ENCODE assay signal across 21 cellular contexts in the genomic region with DNA sequence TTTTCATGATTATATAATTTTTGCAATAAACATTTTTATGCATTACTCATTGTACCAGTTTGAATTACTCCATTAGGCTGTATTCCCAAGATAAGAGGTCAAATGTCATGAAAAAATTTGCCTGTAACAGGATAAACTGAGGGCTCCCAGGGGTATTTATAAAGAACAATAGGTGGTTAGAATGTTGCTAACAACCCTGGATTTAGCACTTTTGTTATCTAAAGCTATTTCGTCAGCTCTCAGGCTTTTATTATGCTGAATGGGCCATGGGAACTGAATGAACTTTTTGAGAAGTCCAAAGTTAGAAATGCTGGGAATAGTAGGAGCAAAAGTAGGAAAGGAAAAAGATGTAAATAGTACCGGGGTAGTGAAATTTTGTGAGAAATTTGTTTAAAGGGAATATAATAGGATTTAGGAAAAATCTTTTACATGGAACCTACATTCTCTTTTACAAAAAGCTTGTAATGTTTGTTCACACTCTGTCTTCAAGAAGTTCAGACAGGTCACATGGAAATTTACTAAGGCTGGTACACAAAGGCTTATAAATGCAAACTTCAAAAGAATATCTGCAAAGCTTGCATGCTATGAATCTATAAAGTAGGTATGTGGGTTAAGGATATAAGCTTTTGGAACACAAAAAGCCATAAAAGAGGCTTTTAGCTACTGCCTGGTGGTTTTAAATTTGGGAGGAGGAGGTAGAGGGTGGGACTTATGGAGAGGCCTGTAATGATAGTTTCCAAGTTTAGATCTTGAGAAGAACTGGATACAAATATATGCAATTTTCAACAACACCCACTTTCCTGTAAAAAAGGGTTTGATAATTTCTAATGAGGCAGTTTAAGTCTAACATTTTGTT.
"Had no signal": no experiment of that assay in that cellular context is flagged by ENCODE, and none has a peak within 500 bp of the region (broad histone marks: within the 10 kb centered on the region; RNA-seq: fewer than 3 reads in every experiment).

No MANE protein-coding gene starts in this region.

- H3K36me3 ChIP-seq: ascending aorta, esophagus squamous epithelium, left ventricle myocardium inferior, pancreas, right lobe of liver, thoracic aorta, upper lobe of left lung had no signal

- H3K9me3 Mint-ChIP-seq: activated CD4-positive, alpha-beta T cell treated with anti-CD3 and anti-CD28 coated beads, Interleukin-2, amount 10 ng/mL, durations not matched to agents 7 days and 5 days had no signal

- H3K4me1 Mint-ChIP-seq: activated CD4-positive, alpha-beta T cell treated with anti-CD3 and anti-CD28 coated beads, Interleukin-2, amount 10 ng/mL, durations not matched to agents 7 days and 5 days; immature natural killer cell; stimulated activated effector memory CD8-positive, alpha-beta T cell treated with anti-CD3 and anti-CD28 coated beads, Interleukin-12 subunit alpha, Interleukin-12 subunit beta, amount 100 ng/mL, for 72 hours had no signal

- H3K36me3 Mint-ChIP-seq: immature natural killer cell; stimulated activated effector memory CD8-positive, alpha-beta T cell treated with anti-CD3 and anti-CD28 coated beads, Interleukin-12 subunit alpha, Interleukin-12 subunit beta, amount 100 ng/mL, for 72 hours had no signal

- H3K9me3 ChIP-seq: ascending aorta, esophagus squamous epithelium, left ventricle myocardium inferior, pancreas, right lobe of liver, thoracic aorta, upper lobe of left lung had no signal

- ATAC-seq: activated T-cell treated with anti-CD3 and anti-CD28 coated beads, Interleukin-2, amount 50 U/mL, for 72 hours; pancreas; right lobe of liver; stimulated activated effector memory CD8-positive, alpha-beta T cell treated with anti-CD3 and anti-CD28 coated beads, Interleukin-12 subunit alpha, Interleukin-12 subunit beta, amount 100 ng/mL, for 72 hours had no signal

- H3K27ac Mint-ChIP-seq: activated CD4-positive, alpha-beta T cell treated with anti-CD3 and anti-CD28 coated beads, Interleukin-2, amount 10 ng/mL, durations not matched to agents 7 days and 5 days; activated T-cell treated with anti-CD3 and anti-CD28 coated beads, Interleukin-2, amount 50 U/mL, for 72 hours; immature natural killer cell; stimulated activated effector memory CD8-positive, alpha-beta T cell treated with anti-CD3 and anti-CD28 coated beads, Interleukin-12 subunit alpha, Interleukin-12 subunit beta, amount 100 ng/mL, for 72 hours had no signal

- H3K27me3 Mint-ChIP-seq: activated CD4-positive, alpha-beta T cell treated with anti-CD3 and anti-CD28 coated beads, Interleukin-2, amount 10 ng/mL, durations not matched to agents 7 days and 5 days had no signal

- H3K4me1 ChIP-seq: ascending aorta, esophagus squamous epithelium, left ventricle myocardium inferior, pancreas, upper lobe of left lung had no signal

- H3K4me3 Mint-ChIP-seq: activated CD4-positive, alpha-beta T cell treated with anti-CD3 and anti-CD28 coated beads, Interleukin-2, amount 10 ng/mL, durations not matched to agents 7 days and 5 days; activated T-cell treated with anti-CD3 and anti-CD28 coated beads, Interleukin-2, amount 50 U/mL, for 72 hours; immature natural killer cell; stimulated activated effector memory CD8-positive, alpha-beta T cell treated with anti-CD3 and anti-CD28 coated beads, Interleukin-12 subunit alpha, Interleukin-12 subunit beta, amount 100 ng/mL, for 72 hours had no signal

- H3K27ac ChIP-seq: ascending aorta, coronary artery, esophagus squamous epithelium, left ventricle myocardium inferior, pancreas, right lobe of liver, thoracic aorta, upper lobe of left lung had no signal

- H3K27me3 ChIP-seq: ascending aorta, esophagus squamous epithelium, pancreas, right lobe of liver, upper lobe of left lung had no signal

- DNase-seq: activated CD4-positive, alpha-beta T cell treated with anti-CD3 and anti-CD28 coated beads, Interleukin-2, amount 10 ng/mL, durations not matched to agents 7 days and 5 days; activated CD8-positive, alpha-beta memory T cell treated with anti-CD3 and anti-CD28 coated beads for 24 hours; activated effector memory CD4-positive, alpha-beta T cell treated with anti-CD3 and anti-CD28 coated beads, Interleukin-2, amount 50 U/mL, for 16 hours; activated naive CD4-positive, alpha-beta T cell treated with anti-CD3 and anti-CD28 coated beads, Interleukin-2, amount 50 U/mL, for 16 hours; activated T-cell treated with anti-CD3 and anti-CD28 coated beads, Interleukin-2, amount 50 U/mL, for 72 hours; esophagus squamous epithelium; immature natural killer cell; kidney glomerular epithelial cell; left ventricle myocardium inferior; mammary epithelial cell; pancreas; right lobe of liver; small intestine; stimulated activated CD4-positive, alpha-beta T cell treated with anti-CD3 and anti-CD28 coated beads, Interleukin-4, amount 100 ng/mL, for 1 hour; T-helper 1 cell; T-helper 9 cell; upper lobe of left lung had no signal

- H3K4me3 ChIP-seq: ascending aorta, coronary artery, esophagus squamous epithelium, left ventricle myocardium inferior, pancreas, right lobe of liver, thoracic aorta, upper lobe of left lung had no signal
